Comparison of ENCODE assay signal across 8 cellular contexts in the genomic region with DNA sequence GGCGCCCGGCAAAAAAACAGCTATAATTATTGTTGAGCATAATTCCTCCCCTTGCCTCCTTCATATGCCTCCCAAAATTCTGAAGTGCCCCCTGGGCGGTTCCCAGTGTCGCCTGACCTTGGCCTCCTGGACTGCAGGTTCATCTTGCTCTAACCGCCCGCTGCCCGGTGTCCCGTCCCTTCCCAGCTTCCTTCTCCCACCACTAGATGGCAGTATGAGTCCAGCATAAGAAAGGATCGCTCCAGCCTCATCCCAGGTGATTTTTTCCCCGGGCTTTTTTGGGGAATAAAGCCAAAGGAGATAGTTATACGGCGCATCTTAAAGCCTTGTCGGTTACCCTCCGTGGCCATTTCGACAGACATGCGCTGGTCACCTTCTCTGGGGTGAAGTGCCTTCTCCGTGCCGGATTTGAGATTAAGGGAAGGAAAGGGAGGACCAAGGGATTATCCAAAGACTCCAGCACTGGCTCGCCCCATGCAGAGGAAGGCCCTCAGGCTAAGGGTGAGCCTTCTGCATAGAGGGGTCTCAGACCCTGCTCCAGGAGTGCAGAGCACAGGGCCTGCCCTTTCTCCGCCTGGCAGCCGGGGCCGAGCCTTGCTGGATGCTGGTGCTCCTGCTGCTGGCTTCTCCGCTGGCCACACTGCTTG. TPM values are rescaled to one million over a fixed set of nuclear protein-coding genes. Genes with fewer than 3 reads are reported as not detected.
DNase-seq lines count a peak whose midpoint lies in the region; ATAC-seq and TF ChIP-seq lines count a peak whose summit lies in the region.

No MANE protein-coding gene starts in this region.

- no peaks in the 10 kb centered on the region for H3K36me3 Mint-ChIP-seq in naive thymus-derived CD4-positive, alpha-beta T cell

- H3K27me3 ChIP-seq in HUES64 (ENCODE audit: insufficient read depth, low read length) (0 out of 2 replicates have a peak, but pooled peaks cover 9% of the 10 kb centered on the region), OCI-LY3 (ENCODE audit: low read depth, low read length) (peaks cover 6% of the 10 kb centered on the region), testis (no peaks in the 10 kb centered on the region)
- H3K27me3 ChIP-seq in naive thymus-derived CD4-positive, alpha-beta T cell (ENCODE audit: control insufficient read depth in 2 of 2, insufficient read depth in 2 of 2, low read length in 2 of 2), result no peaks in the 10 kb centered on the region

- ATAC-seq in naive thymus-derived CD4-positive, alpha-beta T cell, result peak; percentile 83
- no peak for ATAC-seq in GM21526 (IDR thresholded peaks at IDR 0.05; ENCODE audit: low FRiP score, unreplicated experiment)

- TF ChIP-seq POLR2A in testis (IDR thresholded peaks at IDR 0.05), result no peak

- H3K9ac ChIP-seq in HUES64 (ENCODE audit: low read depth, low read length) (no peak overlapping the region), OCI-LY3 (ENCODE audit: low read length) (no peak overlapping the region)

- CTCF ChIA-PET in naive thymus-derived CD4-positive, alpha-beta T cell (lab: Charles Lee), result interaction anchor here (0.7 to 2.9 kb wide), 9 partner anchors 12 to 633 kb away, joined by 3 to 38 read pairs (median 4); no protein-coding TSS in a partner anchor

- peak overlapping the region; percentile 15; the same call in 1 of the 2 replicates for H3K4me2 ChIP-seq in OCI-LY3 (ENCODE audit: low read length)

- H3K4me1 ChIP-seq in HUES64 (ENCODE audit: insufficient read depth, low read length) (no peaks in the 10 kb centered on the region), OCI-LY3 (ENCODE audit: low read length) (no peaks in the 10 kb centered on the region), testis (peaks cover 5% of the 10 kb centered on the region)
- no peaks in the 10 kb centered on the region for H3K4me1 ChIP-seq in naive thymus-derived CD4-positive, alpha-beta T cell (ENCODE audit: control insufficient read depth in 2 of 2, insufficient read depth in 2 of 2, low read length in 2 of 2)

- H3K4me3 ChIP-seq in HUES64 (ENCODE audit: low read length), result peak overlapping the region; percentile 40
- H3K4me3 ChIP-seq in OCI-LY3 (ENCODE audit: low read length), result no peak overlapping the region
- no peak overlapping the region for H3K4me3 ChIP-seq in naive thymus-derived CD4-positive, alpha-beta T cell (ENCODE audit: low read length)
- peak overlapping the region in 1 of 2 donors; percentile 38 for H3K4me3 ChIP-seq in testis

- 21% methylated on average over 23 of the region's 23 CpGs for WGBS in HUES64
- 3 to 14% methylated on average over 17 to 23 of the region's 23 CpGs for WGBS in testis, 2 donors

- no peaks in the 10 kb centered on the region for H3K9me3 ChIP-seq in HUES64 (ENCODE audit: insufficient read depth, low read depth, low read length)
- H3K9me3 ChIP-seq in OCI-LY3 (ENCODE audit: insufficient read depth, low read length), result no peaks in the 10 kb centered on the region
- no peaks in the 10 kb centered on the region for H3K9me3 ChIP-seq in naive thymus-derived CD4-positive, alpha-beta T cell (ENCODE audit: control insufficient read depth in 2 of 3, low read length in 3 of 3)
- no peaks in the 10 kb centered on the region for H3K9me3 ChIP-seq in testis

- H3K27ac ChIP-seq in HUES64 (ENCODE audit: low read depth, low read length) (no peak overlapping the region), OCI-LY3 (ENCODE audit: low read length) (no peak overlapping the region), testis (no peak overlapping the region)
- no peak overlapping the region for H3K27ac ChIP-seq in naive thymus-derived CD4-positive, alpha-beta T cell (ENCODE audit: low read depth, low read length)

- no peaks in the 10 kb centered on the region for H3K9me3 Mint-ChIP-seq in naive thymus-derived CD4-positive, alpha-beta T cell

- intact Hi-C loops in naive thymus-derived CD4-positive, alpha-beta T cell (cut with micrococcal nuclease), result loop anchor here (1.0 to 5.0 kb wide), 7 partner anchors 258 to 838 kb away; no protein-coding TSS in a partner anchor
- intact Hi-C loops in testis (cut with DNase I; ENCODE audit: low total_unique reads), result loop anchor here (10.0 kb wide), 2 partner anchors 261 to 551 kb away; no protein-coding TSS in a partner anchor

- no peak overlapping the region for H2AFZ ChIP-seq in OCI-LY3 (ENCODE audit: low read depth, low read length)

- peak; percentile 92 for TF ChIP-seq CTCF in OCI-LY3 (IDR thresholded peaks at IDR 0.05; ENCODE audit: low read depth, low read length)
- TF ChIP-seq CTCF in testis (IDR thresholded peaks at IDR 0.05), result peak; percentile 87 to 88 (median 88)

- H4K20me1 ChIP-seq in OCI-LY3 (ENCODE audit: insufficient read depth, low read length), result no peaks in the 10 kb centered on the region

- H3K4me3 Mint-ChIP-seq in naive thymus-derived CD4-positive, alpha-beta T cell, result no peak overlapping the region

- H3K27me3 Mint-ChIP-seq in naive thymus-derived CD4-positive, alpha-beta T cell, result peaks cover 0 to 20% (median 7%) of the 10 kb centered on the region in 5 donors

- H3K4me1 Mint-ChIP-seq in naive thymus-derived CD4-positive, alpha-beta T cell, result peaks cover 0 to 6% (median 5%) of the 10 kb centered on the region in 7 donors

- H3K27ac Mint-ChIP-seq in naive thymus-derived CD4-positive, alpha-beta T cell, result no peak overlapping the region

- POLR2A ChIA-PET in naive thymus-derived CD4-positive, alpha-beta T cell (lab: Charles Lee), result no interaction called here

- H3K36me3 ChIP-seq in HUES64 (ENCODE audit: insufficient read depth, low read length) (no peaks in the 10 kb centered on the region), OCI-LY3 (replicated peaks; ENCODE audit: low read depth, low read length) (no peaks in the 10 kb centered on the region), testis (ENCODE audit: low read depth, missing control alignments) (no peaks in the 10 kb centered on the region)
- no peaks in the 10 kb centered on the region for H3K36me3 ChIP-seq in naive thymus-derived CD4-positive, alpha-beta T cell (ENCODE audit: control insufficient read depth in 2 of 3, insufficient read depth in 3 of 3, low read length in 3 of 3)

- DNase-seq in DMS53 (lab: John Stamatoyannopoulos, UW) (peak; percentile 77), activated T-cell treated with anti-CD3 and anti-CD28 coated beads for 48 hours (ENCODE audit: low read depth) (peak; percentile 27), fibroblast of gingiva (ENCODE audit: low read depth) (peak; percentile 57), testis (peak; percentile 90)
- peak; percentile 7 to 62 (median 42) for DNase-seq in naive thymus-derived CD4-positive, alpha-beta T cell

- H3K79me2 ChIP-seq in OCI-LY3 (ENCODE audit: low read length), result no peaks in the 10 kb centered on the region

RNA-seq across cellular contexts. Expression of a gene that starts 45.8 kb away (rescaled TPM):
- polyA plus RNA-seq in HUES64 (2013, experiment 1 of 2), result 244 TPM
- 229 TPM for polyA plus RNA-seq in HUES64 (2013, experiment 2 of 2)
- 100 to 1,000 TPM; 194 to 673 (median 216) TPM for total RNA-seq in naive thymus-derived CD4-positive, alpha-beta T cell
- polyA plus RNA-seq in naive thymus-derived CD4-positive, alpha-beta T cell, result 100 to 1,000 TPM; 182 to 221 TPM
- 100 to 1,000 TPM; 177 to 199 TPM for total RNA-seq in testis
- 136 TPM for polyA plus RNA-seq in testis (ENCODE audit: insufficient read depth, low read depth, low replicate concordance)

Comparison
In these comparisons a context has a peak if more than half of its experiments do, and no peak if none do; other contexts are left out.
1. DNase-seq: peak in every context shown above with its lines; median percentile 90 in testis; 77 in DMS53; 57 in fibroblast of gingiva; 42 in naive thymus-derived CD4-positive, alpha-beta T cell; 27 in activated T-cell treated with anti-CD3 and anti-CD28 coated beads for 48 hours.